ENCODE assay signal across 18 cellular contexts in genomic region chr13:50691682-50692263, GRCh38.
DNase-seq lines count a peak whose midpoint lies in the region; ATAC-seq and TF ChIP-seq lines count a peak whose summit lies in the region.
"Had no signal": no experiment of that assay in that cellular context is flagged by ENCODE, and none has a peak within 500 bp of the region (broad histone marks: within the 10 kb centered on the region; RNA-seq: fewer than 3 reads in every experiment).

No MANE protein-coding gene starts in this region.

- H3K27ac ChIP-seq in cardiac muscle cell (peak overlapping the region; percentile 61), right atrium auricular region (peak overlapping the region; percentile 17 to 71), uterus (peak overlapping the region; percentile 7 to 42)
- H3K27ac ChIP-seq: colonic mucosa, parathyroid adenoma, SJSA1, thoracic aorta had no signal

- TF ChIP-seq POLR2A in uterus (IDR thresholded peaks at IDR 0.05), result no peak

- H3K4me1 ChIP-seq in cardiac muscle cell (ENCODE audit: low read depth), result peaks cover 42% of the 10 kb centered on the region
- peaks cover 0 to 42% of the 10 kb centered on the region in 2 donors for H3K4me1 ChIP-seq in right atrium auricular region
- H3K4me1 ChIP-seq in uterus, result no peaks in the 10 kb centered on the region
- H3K4me1 ChIP-seq: colonic mucosa, parathyroid adenoma had no signal

- intact Hi-C loops in cardiac septum (cut with DNase I) (loop anchor here (2.0 kb wide), 1 partner anchor 113 kb away; no protein-coding TSS in a partner anchor), uterus (cut with DNase I; ENCODE audit: low total_unique reads) (no loop called here)

- H3K9me3 ChIP-seq in cardiac muscle cell (ENCODE audit: low read depth) (no peaks in the 10 kb centered on the region), right atrium auricular region (no peaks in the 10 kb centered on the region), uterus (no peaks in the 10 kb centered on the region)
- H3K9me3 ChIP-seq: colonic mucosa, esophagus muscularis mucosa, SJSA1, thoracic aorta had no signal

- no peak for ATAC-seq in HG02798 (IDR thresholded peaks at IDR 0.05; ENCODE audit: poor library complexity, unreplicated experiment)
- ATAC-seq: WTC11 had no signal

- DNase-seq in cardiac muscle cell (ENCODE audit: low read depth in 1 of 2, low spot score in 1 of 2) (peak in 1 of 2 donors; percentile 23), cardiac septum (ENCODE audit: low spot score) (no peak), SK-N-DZ (ENCODE audit: low spot score) (peak; percentile 99), right atrium auricular region (ENCODE audit: low spot score) (no peak), uterus (no peak)
- DNase-seq in activated T-cell treated with anti-CD3 and anti-CD28 coated beads, Interleukin-2, amount 50 U/mL, for 48 hours, result no peak
- DNase-seq in activated effector memory CD4-positive, alpha-beta T cell treated with Interleukin-2 at 50 U/mL for 16 hours, result no peak
- DNase-seq: ACHN; activated CD8-positive, alpha-beta memory T cell treated with anti-CD3 and anti-CD28 coated beads, Interleukin-2, amount 50 U/mL, for 4 hours; colonic mucosa; IMR-90; NCI-H748 treated with DMSO at 0.1 percent for 48 hours had no signal

- H3K4me3 ChIP-seq in cardiac muscle cell (no peak overlapping the region), right atrium auricular region (no peak overlapping the region), uterus (no peak overlapping the region)
- H3K4me3 ChIP-seq: colonic mucosa, esophagus muscularis mucosa, SJSA1, thoracic aorta had no signal

- TF ChIP-seq CTCF in cardiac muscle cell (IDR thresholded peaks at IDR 0.05; ENCODE audit: low read depth, low read length), result no peak
- TF ChIP-seq CTCF in right atrium auricular region (IDR thresholded peaks at IDR 0.05), result no peak
- no peak for TF ChIP-seq CTCF in uterus (IDR thresholded peaks at IDR 0.05)

- H3K27me3 ChIP-seq in cardiac muscle cell, result no peaks in the 10 kb centered on the region
- H3K27me3 ChIP-seq in right atrium auricular region, result no peaks in the 10 kb centered on the region
- no peaks in the 10 kb centered on the region for H3K27me3 ChIP-seq in uterus
- H3K27me3 ChIP-seq: colonic mucosa, esophagus muscularis mucosa, SJSA1 had no signal

- H3K36me3 ChIP-seq in cardiac muscle cell (no peaks in the 10 kb centered on the region), right atrium auricular region (no peaks in the 10 kb centered on the region), uterus (no peaks in the 10 kb centered on the region)
- H3K36me3 ChIP-seq: colonic mucosa, esophagus muscularis mucosa, SJSA1, thoracic aorta had no signal
